9 cellular contexts compared by ENCODE assay signal in genomic region chr5:118174671-118175070, GRCh38.
"Had no signal": no experiment of that assay in that cellular context is flagged by ENCODE, and none has a peak within 500 bp of the region (broad histone marks: within the 10 kb centered on the region; RNA-seq: fewer than 3 reads in every experiment).

No MANE protein-coding gene starts in this region.

- H3K27ac ChIP-seq: HL-60, KMS-11 had no signal

- H3K36me3 ChIP-seq: HAP-1 had no signal

- H3K9me3 ChIP-seq: HAP-1 had no signal

- H3K9ac ChIP-seq: KMS-11 had no signal

- DNase-seq: H7, HFFc6, Karpas-422, KBM-7 had no signal

- H3K4me1 ChIP-seq: HAP-1 had no signal

- H3K4me3 ChIP-seq: GM23338, HAP-1 had no signal

- H3K4me2 ChIP-seq: GM23338, KMS-11 had no signal

- H2AFZ ChIP-seq: GM23338 had no signal

- ATAC-seq: GM23338, HCT116 had no signal
